ENCODE assay signal across 2 cellular contexts in genomic region chr16:583815-584591, GRCh38.
TF ChIP-seq lines count a peak whose summit lies in the region.

No MANE protein-coding gene starts in this region.

TF ChIP-seq in SK-N-SH, 30 proteins besides CTCF, POLR2A, EP300 and RAD21 (continued from another document):
- TF ChIP-seq, protein P1, sequence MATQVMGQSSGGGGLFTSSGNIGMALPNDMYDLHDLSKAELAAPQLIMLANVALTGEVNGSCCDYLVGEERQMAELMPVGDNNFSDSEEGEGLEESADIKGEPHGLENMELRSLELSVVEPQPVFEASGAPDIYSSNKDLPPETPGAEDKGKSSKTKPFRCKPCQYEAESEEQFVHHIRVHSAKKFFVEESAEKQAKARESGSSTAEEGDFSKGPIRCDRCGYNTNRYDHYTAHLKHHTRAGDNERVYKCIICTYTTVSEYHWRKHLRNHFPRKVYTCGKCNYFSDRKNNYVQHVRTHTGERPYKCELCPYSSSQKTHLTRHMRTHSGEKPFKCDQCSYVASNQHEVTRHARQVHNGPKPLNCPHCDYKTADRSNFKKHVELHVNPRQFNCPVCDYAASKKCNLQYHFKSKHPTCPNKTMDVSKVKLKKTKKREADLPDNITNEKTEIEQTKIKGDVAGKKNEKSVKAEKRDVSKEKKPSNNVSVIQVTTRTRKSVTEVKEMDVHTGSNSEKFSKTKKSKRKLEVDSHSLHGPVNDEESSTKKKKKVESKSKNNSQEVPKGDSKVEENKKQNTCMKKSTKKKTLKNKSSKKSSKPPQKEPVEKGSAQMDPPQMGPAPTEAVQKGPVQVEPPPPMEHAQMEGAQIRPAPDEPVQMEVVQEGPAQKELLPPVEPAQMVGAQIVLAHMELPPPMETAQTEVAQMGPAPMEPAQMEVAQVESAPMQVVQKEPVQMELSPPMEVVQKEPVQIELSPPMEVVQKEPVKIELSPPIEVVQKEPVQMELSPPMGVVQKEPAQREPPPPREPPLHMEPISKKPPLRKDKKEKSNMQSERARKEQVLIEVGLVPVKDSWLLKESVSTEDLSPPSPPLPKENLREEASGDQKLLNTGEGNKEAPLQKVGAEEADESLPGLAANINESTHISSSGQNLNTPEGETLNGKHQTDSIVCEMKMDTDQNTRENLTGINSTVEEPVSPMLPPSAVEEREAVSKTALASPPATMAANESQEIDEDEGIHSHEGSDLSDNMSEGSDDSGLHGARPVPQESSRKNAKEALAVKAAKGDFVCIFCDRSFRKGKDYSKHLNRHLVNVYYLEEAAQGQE (IDR thresholded peaks at IDR 0.05; ENCODE audit: low read depth, low read length): no peak
- no peak for TF ChIP-seq FOSL2 (IDR thresholded peaks at IDR 0.05; ENCODE audit: borderline replicate concordance, low read depth)
- TF ChIP-seq, protein P2, sequence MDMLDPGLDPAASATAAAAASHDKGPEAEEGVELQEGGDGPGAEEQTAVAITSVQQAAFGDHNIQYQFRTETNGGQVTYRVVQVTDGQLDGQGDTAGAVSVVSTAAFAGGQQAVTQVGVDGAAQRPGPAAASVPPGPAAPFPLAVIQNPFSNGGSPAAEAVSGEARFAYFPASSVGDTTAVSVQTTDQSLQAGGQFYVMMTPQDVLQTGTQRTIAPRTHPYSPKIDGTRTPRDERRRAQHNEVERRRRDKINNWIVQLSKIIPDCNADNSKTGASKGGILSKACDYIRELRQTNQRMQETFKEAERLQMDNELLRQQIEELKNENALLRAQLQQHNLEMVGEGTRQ (IDR thresholded peaks at IDR 0.05; ENCODE audit: borderline replicate concordance, low read depth, low read length): no peak
- TF ChIP-seq TCF12 (IDR thresholded peaks at IDR 0.05): no peak
- TF ChIP-seq, protein P3, sequence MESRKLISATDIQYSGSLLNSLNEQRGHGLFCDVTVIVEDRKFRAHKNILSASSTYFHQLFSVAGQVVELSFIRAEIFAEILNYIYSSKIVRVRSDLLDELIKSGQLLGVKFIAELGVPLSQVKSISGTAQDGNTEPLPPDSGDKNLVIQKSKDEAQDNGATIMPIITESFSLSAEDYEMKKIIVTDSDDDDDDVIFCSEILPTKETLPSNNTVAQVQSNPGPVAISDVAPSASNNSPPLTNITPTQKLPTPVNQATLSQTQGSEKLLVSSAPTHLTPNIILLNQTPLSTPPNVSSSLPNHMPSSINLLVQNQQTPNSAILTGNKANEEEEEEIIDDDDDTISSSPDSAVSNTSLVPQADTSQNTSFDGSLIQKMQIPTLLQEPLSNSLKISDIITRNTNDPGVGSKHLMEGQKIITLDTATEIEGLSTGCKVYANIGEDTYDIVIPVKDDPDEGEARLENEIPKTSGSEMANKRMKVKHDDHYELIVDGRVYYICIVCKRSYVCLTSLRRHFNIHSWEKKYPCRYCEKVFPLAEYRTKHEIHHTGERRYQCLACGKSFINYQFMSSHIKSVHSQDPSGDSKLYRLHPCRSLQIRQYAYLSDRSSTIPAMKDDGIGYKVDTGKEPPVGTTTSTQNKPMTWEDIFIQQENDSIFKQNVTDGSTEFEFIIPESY (IDR thresholded peaks at IDR 0.05; ENCODE audit: borderline replicate concordance, low read depth): no peak
- TF ChIP-seq, protein P4, sequence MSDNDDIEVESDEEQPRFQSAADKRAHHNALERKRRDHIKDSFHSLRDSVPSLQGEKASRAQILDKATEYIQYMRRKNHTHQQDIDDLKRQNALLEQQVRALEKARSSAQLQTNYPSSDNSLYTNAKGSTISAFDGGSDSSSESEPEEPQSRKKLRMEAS (IDR thresholded peaks at IDR 0.05; ENCODE audit: low read depth): no peak

TF ChIP-seq in SK-N-SH treated with all-trans-retinoic acid at 6 μM for 48 hours, 23 proteins besides CTCF, POLR2A, EP300 and RAD21 (continued from another document):
- no peak for TF ChIP-seq TSHZ2 (CRISPR knock-in tag; IDR thresholded peaks at IDR 0.05)
- TF ChIP-seq BACH2 (CRISPR knock-in tag; IDR thresholded peaks at IDR 0.05; ENCODE audit: borderline replicate concordance): no peak
- no peak for TF ChIP-seq ESRRG (CRISPR knock-in tag; IDR thresholded peaks at IDR 0.05)
- no peak for TF ChIP-seq ZFP3 (CRISPR knock-in tag; IDR thresholded peaks at IDR 0.05)
- TF ChIP-seq ISL1 (CRISPR knock-in tag; IDR thresholded peaks at IDR 0.05): no peak
- TF ChIP-seq, protein P5, sequence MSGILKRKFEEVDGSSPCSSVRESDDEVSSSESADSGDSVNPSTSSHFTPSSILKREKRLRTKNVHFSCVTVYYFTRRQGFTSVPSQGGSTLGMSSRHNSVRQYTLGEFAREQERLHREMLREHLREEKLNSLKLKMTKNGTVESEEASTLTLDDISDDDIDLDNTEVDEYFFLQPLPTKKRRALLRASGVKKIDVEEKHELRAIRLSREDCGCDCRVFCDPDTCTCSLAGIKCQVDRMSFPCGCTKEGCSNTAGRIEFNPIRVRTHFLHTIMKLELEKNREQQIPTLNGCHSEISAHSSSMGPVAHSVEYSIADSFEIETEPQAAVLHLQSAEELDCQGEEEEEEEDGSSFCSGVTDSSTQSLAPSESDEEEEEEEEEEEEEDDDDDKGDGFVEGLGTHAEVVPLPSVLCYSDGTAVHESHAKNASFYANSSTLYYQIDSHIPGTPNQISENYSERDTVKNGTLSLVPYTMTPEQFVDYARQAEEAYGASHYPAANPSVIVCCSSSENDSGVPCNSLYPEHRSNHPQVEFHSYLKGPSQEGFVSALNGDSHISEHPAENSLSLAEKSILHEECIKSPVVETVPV (CRISPR knock-in tag; IDR thresholded peaks at IDR 0.05): no peak
- TF ChIP-seq SNAI2 (CRISPR knock-in tag; IDR thresholded peaks at IDR 0.05): no peak
- no peak for TF ChIP-seq ARNTL (CRISPR knock-in tag; IDR thresholded peaks at IDR 0.05; ENCODE audit: borderline replicate concordance, low read depth)
- TF ChIP-seq ZFP30 (CRISPR knock-in tag; IDR thresholded peaks at IDR 0.05): no peak
- no peak for TF ChIP-seq ZNF70 (CRISPR knock-in tag; IDR thresholded peaks at IDR 0.05)
- TF ChIP-seq CSDC2 (CRISPR knock-in tag; IDR thresholded peaks at IDR 0.05): no peak
- no peak for TF ChIP-seq ZNF8 (CRISPR knock-in tag; IDR thresholded peaks at IDR 0.05)
- TF ChIP-seq TCF4 (CRISPR knock-in tag; IDR thresholded peaks at IDR 0.05; ENCODE audit: borderline replicate concordance): no peak
